ENCODE assay signal across 8 cellular contexts in genomic region chr1:101291562-101292035, GRCh38. TPM values are rescaled to one million over a fixed set of nuclear protein-coding genes. Genes with fewer than 3 reads are reported as not detected.
DNase-seq lines count a peak whose midpoint lies in the region; ATAC-seq and TF ChIP-seq lines count a peak whose summit lies in the region.

No MANE protein-coding gene starts in this region.

- H3K79me2 ChIP-seq in mesendoderm (ENCODE audit: control insufficient read depth, insufficient read depth, low read length), result no peaks in the 10 kb centered on the region

- no peak overlapping the region for H3K9ac ChIP-seq in mesendoderm (ENCODE audit: low read length)

- no peak overlapping the region for H4K5ac ChIP-seq in mesendoderm (ENCODE audit: low read length)

- H3K4me2 ChIP-seq in mesendoderm (ENCODE audit: low read length), result no peak overlapping the region

- no peaks in the 10 kb centered on the region for H3K36me3 Mint-ChIP-seq in activated naive CD8-positive, alpha-beta T cell

- H3K4me3 Mint-ChIP-seq in activated naive CD8-positive, alpha-beta T cell, result peak overlapping the region; percentile 52

- H3K18ac ChIP-seq in mesendoderm (ENCODE audit: low read length), result no peak overlapping the region

- no peak overlapping the region for H3K27ac ChIP-seq in mesendoderm (ENCODE audit: low read depth, low read length)

- H3K23ac ChIP-seq in mesendoderm (ENCODE audit: low read length), result no peak overlapping the region

- no peak overlapping the region for H2BK120ac ChIP-seq in mesendoderm (ENCODE audit: low read depth, low read length)

- no peak overlapping the region for H3K4ac ChIP-seq in mesendoderm (ENCODE audit: low read depth, low read length)

- H3K4me3 ChIP-seq in BJ (ENCODE audit: low read depth, low read length) (no peak overlapping the region), mesendoderm (ENCODE audit: low read length) (no peak overlapping the region)

- no peak for TF ChIP-seq CTCF in BJ (IDR thresholded peaks at IDR 0.05; ENCODE audit: insufficient read depth, low read depth, low read length)

- H3K27ac Mint-ChIP-seq in activated naive CD8-positive, alpha-beta T cell, result peak overlapping the region; percentile 31

- H3K9me3 Mint-ChIP-seq in activated naive CD8-positive, alpha-beta T cell (ENCODE audit: low read depth), result no peaks in the 10 kb centered on the region

- no CpG with 5 or more reads among the region's 2 CpGs for WGBS in mesendoderm (ENCODE audit: extremely low coverage, insufficient coverage, low lambda C conversion rate)

- H3K27me3 ChIP-seq in BJ (ENCODE audit: control insufficient read depth, insufficient read depth, low read length), result no peaks in the 10 kb centered on the region
- H3K27me3 ChIP-seq in mesendoderm (ENCODE audit: insufficient read depth, low read length, poor library complexity), result no peaks in the 10 kb centered on the region

- CTCF ChIA-PET in BJ (lab: Yijun Ruan, JAX), result interaction anchor here (1.2 to 4.8 kb wide), 3 partner anchors 13 to 369 kb away, joined by 3 to 47 read pairs (median 8); no protein-coding TSS in a partner anchor

- no peak overlapping the region for H2BK5ac ChIP-seq in mesendoderm (ENCODE audit: low read length)

- DNase-seq in BJ (ENCODE audit: low read depth), result peak; percentile 56
- DNase-seq in NCI-H526 treated with DMSO at 0.1 percent for 48 hours (lab: John Stamatoyannopoulos, UW), result peak; percentile 13
- DNase-seq in mesendoderm, result peak; percentile 42
- DNase-seq in GOT3 (lab: John Stamatoyannopoulos, UW), result no peak
- DNase-seq in NCI-H2081 treated with DMSO at 0.1 percent for 48 hours (lab: John Stamatoyannopoulos, UW), result no peak
- no peak for DNase-seq in NCI-H1092 treated with DMSO at 0.1 percent for 48 hours (lab: John Stamatoyannopoulos, UW)

- H3K79me1 ChIP-seq in mesendoderm (ENCODE audit: low read length), result no peaks in the 10 kb centered on the region

- no peak overlapping the region for H4K8ac ChIP-seq in mesendoderm (ENCODE audit: low read depth, low read length)

- H3K27me3 Mint-ChIP-seq in activated naive CD8-positive, alpha-beta T cell, result no peaks in the 10 kb centered on the region

- no peak overlapping the region for H3K56ac ChIP-seq in mesendoderm (ENCODE audit: low read length)

- H2AK5ac ChIP-seq in mesendoderm (ENCODE audit: low read length), result no peak overlapping the region

- H3K4me1 Mint-ChIP-seq in activated naive CD8-positive, alpha-beta T cell (ENCODE audit: low read depth), result peaks cover 68% of the 10 kb centered on the region

- peak; percentile 30 for ATAC-seq in GM19043 (IDR thresholded peaks at IDR 0.05; ENCODE audit: low read depth, unreplicated experiment)

- H2BK15ac ChIP-seq in mesendoderm (replicated peaks; ENCODE audit: low read depth), result no peak overlapping the region

- POLR2A ChIA-PET in BJ (lab: Charles Lee), result no interaction called here

- no peaks in the 10 kb centered on the region for H3K4me1 ChIP-seq in mesendoderm (ENCODE audit: control insufficient read depth, low read depth, low read length)

- H3K36me3 ChIP-seq in BJ (ENCODE audit: control insufficient read depth, insufficient read depth, low read length) (no peaks in the 10 kb centered on the region), mesendoderm (ENCODE audit: control insufficient read depth, insufficient read depth, low read length) (no peaks in the 10 kb centered on the region)

RNA-seq across cellular contexts. Expression of gene S1PR1, which starts 54.8 kb away (rescaled TPM):
- 11.8 and 12.2 TPM in 2 replicates for polyA plus RNA-seq in BJ (2011; rRNA removed)
- 9.2 and 14.4 TPM in 2 replicates for polyA minus RNA-seq in BJ (2011; rRNA and poly(A)+ RNA removed)
- 0.52 TPM for polyA plus RNA-seq in mesendoderm (2013, experiment 1 of 2)
- 0.53 TPM for polyA plus RNA-seq in mesendoderm (2013, experiment 2 of 2)

Comparison
In these comparisons a context has a peak if more than half of its experiments do, and no peak if none do; other contexts are left out.
1. DNase-seq: peak in BJ (single experiment), NCI-H526 treated with DMSO at 0.1 percent for 48 hours (single experiment) and mesendoderm (single experiment); none in GOT3 (single experiment), NCI-H2081 treated with DMSO at 0.1 percent for 48 hours (single experiment) and NCI-H1092 treated with DMSO at 0.1 percent for 48 hours (single experiment).